Comparison of ENCODE assay signal across 1 cellular context in the genomic region with DNA sequence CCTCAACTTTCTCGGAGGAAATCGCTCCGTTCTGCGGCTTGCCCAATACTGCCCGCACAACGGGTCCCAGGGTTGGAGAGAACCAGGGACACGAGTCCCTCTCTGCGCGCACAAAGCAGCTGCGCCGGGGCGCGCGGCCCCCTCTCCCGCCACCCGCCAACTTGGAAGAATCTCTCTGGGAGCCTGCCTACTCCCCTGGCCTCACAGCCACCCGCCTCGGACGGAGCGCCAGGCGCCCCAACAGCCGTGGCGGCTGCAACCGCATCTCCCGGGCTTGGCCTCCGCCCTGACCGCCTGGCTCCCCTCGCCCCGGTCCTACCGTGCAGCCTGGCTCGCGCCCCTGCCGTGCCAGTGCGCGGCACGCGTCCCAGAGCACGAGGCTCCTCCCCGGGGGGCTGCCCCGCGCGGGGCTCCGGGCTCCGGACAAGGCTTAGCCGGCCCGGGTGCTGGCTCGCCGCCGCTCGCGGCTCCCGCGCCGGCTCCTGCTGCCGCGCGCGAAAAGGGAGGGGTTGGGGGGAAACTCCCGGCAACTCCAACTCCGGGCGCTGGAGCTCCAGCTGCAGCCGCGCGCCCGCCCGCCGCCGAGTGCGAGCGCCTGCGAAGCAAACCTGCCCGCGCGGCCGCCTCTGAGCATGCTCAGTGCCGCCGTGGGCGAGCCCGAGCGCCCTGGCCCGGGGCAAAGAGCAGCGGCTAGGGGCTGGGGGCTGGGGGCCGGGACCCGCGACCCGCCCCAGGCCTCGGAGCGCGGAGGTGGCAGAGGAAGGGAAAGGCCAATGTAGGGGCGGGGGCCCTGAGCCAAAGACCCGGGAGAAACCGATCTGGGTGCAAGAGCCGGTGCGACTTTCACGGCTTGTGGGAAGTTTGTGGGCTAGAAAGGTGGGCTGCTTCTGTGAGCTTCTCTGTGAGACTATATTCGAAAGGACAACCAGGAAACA.
A peak's percentile ranks its signal among the peaks of the same experiment; 100 is the strongest.
TF ChIP-seq lines count a peak whose summit lies in the region.

Gene STXBP6 (minus strand): TSS at position 589 of the 935 bp plus-strand sequence. CDS start 75,329 bp downstream, outside the sequence.

TF ChIP-seq in HepG2, 621 proteins besides CTCF, POLR2A, EP300 and RAD21 (continued from another document and continues in another):
- TF ChIP-seq ZNF407 (CRISPR knock-in tag; IDR thresholded peaks at IDR 0.05; ENCODE audit: not compliant biosample characterization) (peak; percentile 89), TBX2 (CRISPR knock-in tag; IDR thresholded peaks at IDR 0.05; ENCODE audit: borderline replicate concordance) (peak; percentile 87), ZNF841 (CRISPR knock-in tag; IDR thresholded peaks at IDR 0.05; ENCODE audit: borderline replicate concordance) (peak; percentile 93; the same call in 1 of the 2 replicates), TCF12 (IDR thresholded peaks at IDR 0.05) (no peak), TCF12 (CRISPR knock-in tag; IDR thresholded peaks at IDR 0.05) (peak; percentile 34; the same call in 1 of the 2 replicates), ZNF44 (CRISPR knock-in tag; IDR thresholded peaks at IDR 0.05) (peak; percentile 84; the same call in 1 of the 2 replicates), POGK (CRISPR knock-in tag; conservative IDR thresholded peaks at IDR 0.05) (peak; percentile 89; the same call in 1 of the 2 replicates), SMARCC2 (IDR thresholded peaks at IDR 0.05) (no peak), HNF1A (IDR thresholded peaks at IDR 0.05; ENCODE audit: low read depth) (no peak), HNF1A (CRISPR knock-in tag; IDR thresholded peaks at IDR 0.05; ENCODE audit: borderline replicate concordance) (no peak; the same call in 1 of the 2 replicates), ZNF768 (CRISPR knock-in tag; IDR thresholded peaks at IDR 0.05) (peak; percentile 58; the same call in 1 of the 2 replicates), MTF2 (CRISPR knock-in tag; IDR thresholded peaks at IDR 0.05; ENCODE audit: borderline replicate concordance) (peak; percentile 86; the same call in 1 of the 2 replicates), MED8 (CRISPR knock-in tag; IDR thresholded peaks at IDR 0.05; ENCODE audit: insufficient replicate concordance) (peak; percentile 42), MEF2D (CRISPR knock-in tag; IDR thresholded peaks at IDR 0.05) (no peak), TRIM24 (CRISPR knock-in tag; IDR thresholded peaks at IDR 0.05) (peak; percentile 70; the same call in 1 of the 2 replicates), KDM5B (CRISPR knock-in tag; IDR thresholded peaks at IDR 0.05; ENCODE audit: borderline replicate concordance) (peak; percentile 93), MXD4 (CRISPR knock-in tag; IDR thresholded peaks at IDR 0.05) (peak; percentile 34; the same call in 1 of the 2 replicates), KDM5A (IDR thresholded peaks at IDR 0.05; ENCODE audit: borderline replicate concordance, low read length) (no peak), KDM4B (CRISPR knock-in tag; IDR thresholded peaks at IDR 0.05) (0 out of 2 replicates have a peak, but pooled peaks have one; percentile 4), FOSL2 (CRISPR knock-in tag; IDR thresholded peaks at IDR 0.05) (no peak), TGIF2 (CRISPR knock-in tag; IDR thresholded peaks at IDR 0.05) (no peak), ZMYM4 (CRISPR knock-in tag; IDR thresholded peaks at IDR 0.05) (peak; percentile 90; the same call in 1 of the 2 replicates), PRMT3 (CRISPR knock-in tag; IDR thresholded peaks at IDR 0.05; ENCODE audit: borderline replicate concordance, low read depth) (no peak; the same call in 1 of the 2 replicates), ZNF251 (CRISPR knock-in tag; IDR thresholded peaks at IDR 0.05) (0 out of 2 replicates have a peak, but pooled peaks have one; percentile 34), CEBPG (CRISPR knock-in tag; IDR thresholded peaks at IDR 0.05) (no peak; the same call in 1 of the 2 replicates)
- TF ChIP-seq, protein P1, sequence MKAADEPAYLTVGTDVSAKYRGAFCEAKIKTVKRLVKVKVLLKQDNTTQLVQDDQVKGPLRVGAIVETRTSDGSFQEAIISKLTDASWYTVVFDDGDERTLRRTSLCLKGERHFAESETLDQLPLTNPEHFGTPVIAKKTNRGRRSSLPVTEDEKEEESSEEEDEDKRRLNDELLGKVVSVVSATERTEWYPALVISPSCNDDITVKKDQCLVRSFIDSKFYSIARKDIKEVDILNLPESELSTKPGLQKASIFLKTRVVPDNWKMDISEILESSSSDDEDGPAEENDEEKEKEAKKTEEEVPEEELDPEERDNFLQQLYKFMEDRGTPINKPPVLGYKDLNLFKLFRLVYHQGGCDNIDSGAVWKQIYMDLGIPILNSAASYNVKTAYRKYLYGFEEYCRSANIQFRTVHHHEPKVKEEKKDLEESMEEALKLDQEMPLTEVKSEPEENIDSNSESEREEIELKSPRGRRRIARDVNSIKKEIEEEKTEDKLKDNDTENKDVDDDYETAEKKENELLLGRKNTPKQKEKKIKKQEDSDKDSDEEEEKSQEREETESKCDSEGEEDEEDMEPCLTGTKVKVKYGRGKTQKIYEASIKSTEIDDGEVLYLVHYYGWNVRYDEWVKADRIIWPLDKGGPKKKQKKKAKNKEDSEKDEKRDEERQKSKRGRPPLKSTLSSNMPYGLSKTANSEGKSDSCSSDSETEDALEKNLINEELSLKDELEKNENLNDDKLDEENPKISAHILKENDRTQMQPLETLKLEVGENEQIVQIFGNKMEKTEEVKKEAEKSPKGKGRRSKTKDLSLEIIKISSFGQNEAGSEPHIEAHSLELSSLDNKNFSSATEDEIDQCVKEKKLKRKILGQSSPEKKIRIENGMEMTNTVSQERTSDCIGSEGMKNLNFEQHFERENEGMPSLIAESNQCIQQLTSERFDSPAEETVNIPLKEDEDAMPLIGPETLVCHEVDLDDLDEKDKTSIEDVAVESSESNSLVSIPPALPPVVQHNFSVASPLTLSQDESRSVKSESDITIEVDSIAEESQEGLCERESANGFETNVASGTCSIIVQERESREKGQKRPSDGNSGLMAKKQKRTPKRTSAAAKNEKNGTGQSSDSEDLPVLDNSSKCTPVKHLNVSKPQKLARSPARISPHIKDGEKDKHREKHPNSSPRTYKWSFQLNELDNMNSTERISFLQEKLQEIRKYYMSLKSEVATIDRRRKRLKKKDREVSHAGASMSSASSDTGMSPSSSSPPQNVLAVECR (CRISPR knock-in tag; IDR thresholded peaks at IDR 0.05; ENCODE audit: borderline replicate concordance), result peak; percentile 76
- TF ChIP-seq, protein P2, sequence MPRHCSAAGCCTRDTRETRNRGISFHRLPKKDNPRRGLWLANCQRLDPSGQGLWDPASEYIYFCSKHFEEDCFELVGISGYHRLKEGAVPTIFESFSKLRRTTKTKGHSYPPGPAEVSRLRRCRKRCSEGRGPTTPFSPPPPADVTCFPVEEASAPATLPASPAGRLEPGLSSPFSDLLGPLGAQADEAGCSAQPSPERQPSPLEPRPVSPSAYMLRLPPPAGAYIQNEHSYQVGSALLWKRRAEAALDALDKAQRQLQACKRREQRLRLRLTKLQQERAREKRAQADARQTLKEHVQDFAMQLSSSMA (CRISPR knock-in tag; IDR thresholded peaks at IDR 0.05), result peak; percentile 79; the same call in 1 of the 2 replicates
- TF ChIP-seq, protein P3, sequence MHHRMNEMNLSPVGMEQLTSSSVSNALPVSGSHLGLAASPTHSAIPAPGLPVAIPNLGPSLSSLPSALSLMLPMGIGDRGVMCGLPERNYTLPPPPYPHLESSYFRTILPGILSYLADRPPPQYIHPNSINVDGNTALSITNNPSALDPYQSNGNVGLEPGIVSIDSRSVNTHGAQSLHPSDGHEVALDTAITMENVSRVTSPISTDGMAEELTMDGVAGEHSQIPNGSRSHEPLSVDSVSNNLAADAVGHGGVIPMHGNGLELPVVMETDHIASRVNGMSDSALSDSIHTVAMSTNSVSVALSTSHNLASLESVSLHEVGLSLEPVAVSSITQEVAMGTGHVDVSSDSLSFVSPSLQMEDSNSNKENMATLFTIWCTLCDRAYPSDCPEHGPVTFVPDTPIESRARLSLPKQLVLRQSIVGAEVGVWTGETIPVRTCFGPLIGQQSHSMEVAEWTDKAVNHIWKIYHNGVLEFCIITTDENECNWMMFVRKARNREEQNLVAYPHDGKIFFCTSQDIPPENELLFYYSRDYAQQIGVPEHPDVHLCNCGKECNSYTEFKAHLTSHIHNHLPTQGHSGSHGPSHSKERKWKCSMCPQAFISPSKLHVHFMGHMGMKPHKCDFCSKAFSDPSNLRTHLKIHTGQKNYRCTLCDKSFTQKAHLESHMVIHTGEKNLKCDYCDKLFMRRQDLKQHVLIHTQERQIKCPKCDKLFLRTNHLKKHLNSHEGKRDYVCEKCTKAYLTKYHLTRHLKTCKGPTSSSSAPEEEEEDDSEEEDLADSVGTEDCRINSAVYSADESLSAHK (CRISPR knock-in tag; IDR thresholded peaks at IDR 0.05; ENCODE audit: borderline replicate concordance), result no peak; the same call in 1 of the 2 replicates
